ENCODE assay signal across 8 cellular contexts in genomic region chrX:39730671-39731389, GRCh38.
DNase-seq lines count a peak whose midpoint lies in the region; ATAC-seq and TF ChIP-seq lines count a peak whose summit lies in the region.

No MANE protein-coding gene starts in this region.

- ATAC-seq in GM18868 (IDR thresholded peaks at IDR 0.05; ENCODE audit: unreplicated experiment): peak; percentile 57
- ATAC-seq in stimulated activated effector memory CD8-positive, alpha-beta T cell treated with anti-CD3 and anti-CD28 coated beads, Interleukin-12 subunit alpha, Interleukin-12 subunit beta, amount 100 ng/mL, for 72 hours: peak; percentile 76
- no peak for ATAC-seq in HG02763 (IDR thresholded peaks at IDR 0.05; ENCODE audit: unreplicated experiment)

- H3K27ac Mint-ChIP-seq in stimulated activated effector memory CD8-positive, alpha-beta T cell treated with anti-CD3 and anti-CD28 coated beads, Interleukin-12 subunit alpha, Interleukin-12 subunit beta, amount 100 ng/mL, for 72 hours: no peak overlapping the region

- peaks cover 14 to 42% (median 29%) of the 10 kb centered on the region in 4 donors for H3K4me1 ChIP-seq in esophagus muscularis mucosa

- no peaks in the 10 kb centered on the region for H3K9me3 Mint-ChIP-seq in stimulated activated effector memory CD8-positive, alpha-beta T cell treated with anti-CD3 and anti-CD28 coated beads, Interleukin-12 subunit alpha, Interleukin-12 subunit beta, amount 100 ng/mL, for 72 hours

- H3K4me3 ChIP-seq in AG04449 (ENCODE audit: low read depth, low read length): no peak overlapping the region
- no peak overlapping the region for H3K4me3 ChIP-seq in esophagus muscularis mucosa

- H3K27ac ChIP-seq in esophagus muscularis mucosa (replicated peaks in 1 of 4): peak overlapping the region in 3 of 4 donors; percentile 47 to 55 (median 52)

- TF ChIP-seq EP300 in esophagus muscularis mucosa (IDR thresholded peaks at IDR 0.05): no peak

- TF ChIP-seq CTCF in AG04449 (IDR thresholded peaks at IDR 0.05; ENCODE audit: insufficient read depth, low read length, missing control alignments) (peak; percentile 66), esophagus muscularis mucosa (IDR thresholded peaks at IDR 0.05) (peak; percentile 57 to 62 (median 61))

- H3K27me3 ChIP-seq in esophagus muscularis mucosa: no peaks in the 10 kb centered on the region

- intact Hi-C loops in esophagus muscularis mucosa (cut with DNase I): loop anchor here (5.0 to 10.0 kb wide), 6 partner anchors 84 to 534 kb away; partner anchors contain the start of gene BCOR

- H3K36me3 ChIP-seq in esophagus muscularis mucosa: no peaks in the 10 kb centered on the region

- peaks cover 0 to 6% (median 0%) of the 10 kb centered on the region in 4 donors for H3K9me3 ChIP-seq in esophagus muscularis mucosa

- POLR2A ChIA-PET in AG04449 (lab: Yijun Ruan, JAX): interaction anchor here (0.6 to 1.1 kb wide), 2 partner anchors 86 to 365 kb away, joined by 3 read pairs; no protein-coding TSS in a partner anchor

- no peaks in the 10 kb centered on the region for H3K36me3 Mint-ChIP-seq in stimulated activated effector memory CD8-positive, alpha-beta T cell treated with anti-CD3 and anti-CD28 coated beads, Interleukin-12 subunit alpha, Interleukin-12 subunit beta, amount 100 ng/mL, for 72 hours

- TF ChIP-seq POLR2A in esophagus muscularis mucosa (IDR thresholded peaks at IDR 0.05; ENCODE audit: low read depth): no peak

- 24% methylated on average over 18 of the region's 21 CpGs for WGBS in esophagus muscularis mucosa

- CTCF ChIA-PET in AG04449 (lab: Yijun Ruan, JAX): interaction anchor here (0.6 to 1.3 kb wide), 10 partner anchors 11 to 515 kb away, joined by 3 to 5 read pairs (median 4); no protein-coding TSS in a partner anchor

- peaks cover 6% of the 10 kb centered on the region for H3K4me1 Mint-ChIP-seq in stimulated activated effector memory CD8-positive, alpha-beta T cell treated with anti-CD3 and anti-CD28 coated beads, Interleukin-12 subunit alpha, Interleukin-12 subunit beta, amount 100 ng/mL, for 72 hours

- DNase-seq in AG04449 (ENCODE audit: low read depth, low spot score) (peak; percentile 36), NCI-H82 treated with DMSO at 0.1 percent for 48 hours (lab: John Stamatoyannopoulos, UW; ENCODE audit: unreplicated experiment) (peak; percentile 19), activated T-cell treated with anti-CD3 and anti-CD28 coated beads for 1 hour (ENCODE audit: low read depth) (peak; percentile 31), esophagus muscularis mucosa (ENCODE audit: extremely low spot score) (peak; percentile 92), mucosa of gallbladder (ENCODE audit: low spot score) (peak; percentile 66)
- peak; percentile 5 to 60 for DNase-seq in stimulated activated effector memory CD8-positive, alpha-beta T cell treated with anti-CD3 and anti-CD28 coated beads, Interleukin-12 subunit alpha, Interleukin-12 subunit beta, amount 100 ng/mL, for 72 hours (ENCODE audit: low spot score in 2 of 2)

- H3K4me3 Mint-ChIP-seq in stimulated activated effector memory CD8-positive, alpha-beta T cell treated with anti-CD3 and anti-CD28 coated beads, Interleukin-12 subunit alpha, Interleukin-12 subunit beta, amount 100 ng/mL, for 72 hours: peak overlapping the region; percentile 16

Comparison
In these comparisons a context has a peak if more than half of its experiments do, and no peak if none do; other contexts are left out.
1. DNase-seq: peak in every context shown above with its lines; median percentile 92 in esophagus muscularis mucosa; 66 in mucosa of gallbladder; 36 in AG04449; 32 in stimulated activated effector memory CD8-positive, alpha-beta T cell treated with anti-CD3 and anti-CD28 coated beads, Interleukin-12 subunit alpha, Interleukin-12 subunit beta, amount 100 ng/mL, for 72 hours; 31 in activated T-cell treated with anti-CD3 and anti-CD28 coated beads for 1 hour; 19 in NCI-H82 treated with DMSO at 0.1 percent for 48 hours.